ENCODE assay signal across 17 cellular contexts in genomic region chr17:17675416-17675815, GRCh38. TPM values are rescaled to one million over a fixed set of nuclear protein-coding genes. Genes with fewer than 3 reads are reported as not detected.
A peak's percentile ranks its signal among the peaks of the same experiment; 100 is the strongest.
DNase-seq lines count a peak whose midpoint lies in the region; ATAC-seq and TF ChIP-seq lines count a peak whose summit lies in the region.
"Had no signal": no experiment of that assay in that cellular context is flagged by ENCODE, and none has a peak within 500 bp of the region (broad histone marks: within the 10 kb centered on the region; RNA-seq: fewer than 3 reads in every experiment).

No MANE protein-coding gene starts in this region.

- H3K36me3 ChIP-seq in breast epithelium (no peaks in the 10 kb centered on the region), OCI-LY7 (ENCODE audit: insufficient read depth, low read length) (no peaks in the 10 kb centered on the region), mammary epithelial cell (ENCODE audit: insufficient read depth, low read length) (no peaks in the 10 kb centered on the region), BE2C (no peaks in the 10 kb centered on the region)
- H3K36me3 ChIP-seq: HAP-1 had no signal

- intact Hi-C loops in MCF 10A (cut with micrococcal nuclease), result no loop called here
- intact Hi-C loops in breast epithelium (cut with DNase I; ENCODE audit: low total_unique reads), result no loop called here
- intact Hi-C loops in OCI-LY7 (cut with micrococcal nuclease; ENCODE audit: unreplicated experiment), result no loop called here
- intact Hi-C loops in mammary epithelial cell (cut with micrococcal nuclease), result no loop called here
- intact Hi-C loops in sciatic nerve (cut with DNase I), result no loop called here

- H3K4me3 ChIP-seq in breast epithelium, result no peak overlapping the region
- no peak overlapping the region for H3K4me3 ChIP-seq in OCI-LY7 (ENCODE audit: low read depth, low read length, poor library complexity, severe bottlenecking)
- H3K4me3 ChIP-seq in mammary epithelial cell (replicated peaks in 1 of 3; ENCODE audit: insufficient read depth in 1 of 3, low read depth in 2 of 3, low read length in 3 of 3), result no peak overlapping the region
- no peak overlapping the region for H3K4me3 ChIP-seq in BE2C (ENCODE audit: low read depth, low read length)
- H3K4me3 ChIP-seq: HAP-1, SK-N-MC had no signal

- dilution Hi-C loops in mammary epithelial cell (cut with HindIII; ENCODE audit: low sequenced_read_pairs), result no loop called here

- peaks cover 13% of the 10 kb centered on the region for H3K27me3 Mint-ChIP-seq in MCF 10A (ENCODE audit: insufficient read depth, unreplicated experiment)
- peaks cover 2% of the 10 kb centered on the region for H3K27me3 Mint-ChIP-seq in neural crest cell (ENCODE audit: low read depth)

- TF ChIP-seq POLR2A in breast epithelium (IDR thresholded peaks at IDR 0.05), result no peak

- no peaks in the 10 kb centered on the region for H3K27me3 ChIP-seq in breast epithelium
- H3K27me3 ChIP-seq in mammary epithelial cell (ENCODE audit: insufficient read depth, low read length), result no peaks in the 10 kb centered on the region
- no peaks in the 10 kb centered on the region for H3K27me3 ChIP-seq in BE2C

- H3K4me2 ChIP-seq in OCI-LY7 (ENCODE audit: low read length) (peak overlapping the region; percentile 57), mammary epithelial cell (ENCODE audit: insufficient read depth, low read depth, low read length) (peak overlapping the region; percentile 62)

- H3K27ac ChIP-seq in breast epithelium (peak overlapping the region in 1 of 2 donors; percentile 58), OCI-LY7 (ENCODE audit: low read depth, low read length, poor library complexity, severe bottlenecking) (peak overlapping the region; percentile 41), mammary epithelial cell (ENCODE audit: insufficient read depth, low read depth, low read length) (peak overlapping the region; percentile 64)
- H3K27ac ChIP-seq: SK-N-MC had no signal

- BruUV-seq in MCF 10A (replicated peaks; lab: Mats Ljungman, UMichigan), result no TSS peak
- BruUV-seq in OCI-LY7 (replicated peaks; lab: Mats Ljungman, UMichigan), result no TSS peak
- no TSS peak for BruUV-seq in mammary epithelial cell (replicated peaks; lab: Mats Ljungman, UMichigan)

- H3K79me2 ChIP-seq in OCI-LY7 (ENCODE audit: insufficient read depth, low read depth, low read length), result no peaks in the 10 kb centered on the region
- no peaks in the 10 kb centered on the region for H3K79me2 ChIP-seq in mammary epithelial cell (ENCODE audit: insufficient read depth, low read length)

- H2AFZ ChIP-seq in OCI-LY7 (ENCODE audit: low read length) (peak overlapping the region; percentile 47), mammary epithelial cell (ENCODE audit: low read depth, low read length) (peak overlapping the region; percentile 25)

- H3K36me3 Mint-ChIP-seq in MCF 10A (ENCODE audit: insufficient read depth, unreplicated experiment), result no peaks in the 10 kb centered on the region
- H3K36me3 Mint-ChIP-seq in neural crest cell (ENCODE audit: low read depth), result no peaks in the 10 kb centered on the region

- POLR2A ChIA-PET in MCF 10A (lab: Yijun Ruan, JAX), result interaction anchor here (0.6 to 1.2 kb wide), 11 partner anchors 10 to 238 kb away, joined by 3 to 6 read pairs (median 3); partner anchors contain the start of gene SREBF1
- POLR2A ChIA-PET in OCI-LY7 (lab: Charles Lee), result interaction anchor here (1.6 kb wide), 1 partner anchor 16 kb away, joined by 4 read pairs; no protein-coding TSS in a partner anchor

- ATAC-seq in sciatic nerve, result no peak
- ATAC-seq: Right ventricle myocardium inferior had no signal

- H3K27ac Mint-ChIP-seq in MCF 10A (ENCODE audit: low read depth, unreplicated experiment) (peak overlapping the region; percentile 59), neural crest cell (ENCODE audit: unreplicated experiment) (peak overlapping the region; percentile 35)

- H4K20me1 ChIP-seq in OCI-LY7 (ENCODE audit: insufficient read depth, low read length) (no peaks in the 10 kb centered on the region), mammary epithelial cell (ENCODE audit: insufficient read depth, low read length) (no peaks in the 10 kb centered on the region)

- H3K9me3 Mint-ChIP-seq in MCF 10A (ENCODE audit: unreplicated experiment), result no peaks in the 10 kb centered on the region
- no peaks in the 10 kb centered on the region for H3K9me3 Mint-ChIP-seq in neural crest cell

- WGBS in mammary epithelial cell (ENCODE audit: low coverage, missing lambda C conversion rate), result 39% methylated on average over 6 of the region's 6 CpGs

- H3K4me1 ChIP-seq in breast epithelium (peaks cover 0 to 5% of the 10 kb centered on the region in 2 donors), OCI-LY7 (ENCODE audit: insufficient read depth, low read length, poor library complexity, severe bottlenecking) (peaks cover 60% of the 10 kb centered on the region), mammary epithelial cell (ENCODE audit: insufficient read depth, low read length) (peaks cover 54% of the 10 kb centered on the region), BE2C (no peaks in the 10 kb centered on the region)

- H3K4me1 Mint-ChIP-seq in MCF 10A (ENCODE audit: insufficient read depth, unreplicated experiment) (peaks cover 18% of the 10 kb centered on the region), neural crest cell (peaks cover 53% of the 10 kb centered on the region)

- H3K9me3 ChIP-seq in breast epithelium, result no peaks in the 10 kb centered on the region
- no peaks in the 10 kb centered on the region for H3K9me3 ChIP-seq in OCI-LY7 (ENCODE audit: low read length)
- no peaks in the 10 kb centered on the region for H3K9me3 ChIP-seq in mammary epithelial cell (replicated peaks; ENCODE audit: insufficient read depth, low read length)
- no peaks in the 10 kb centered on the region for H3K9me3 ChIP-seq in BE2C
- H3K9me3 ChIP-seq: HAP-1 had no signal

- DNase-seq in MCF 10A (ENCODE audit: unreplicated experiment), result no peak
- DNase-seq in breast epithelium (ENCODE audit: low spot score in 2 of 2), result no peak
- no peak for DNase-seq in OCI-LY7 (ENCODE audit: low spot score)
- DNase-seq in mammary epithelial cell, result no peak
- DNase-seq in neural crest cell (ENCODE audit: low read depth, low spot score), result no peak
- no peak for DNase-seq in T1000 (lab: John Stamatoyannopoulos, UW)
- no peak for DNase-seq in sciatic nerve (ENCODE audit: low spot score)
- DNase-seq in BE2C, result no peak
- DNase-seq: 8988T, COR-L47, GDM1, MV-4-11, NCI-H1694 treated with DMSO at 0.1 percent for 48 hours, NCI-H2107 had no signal

- TF ChIP-seq CTCF in MCF 10A (IDR thresholded peaks at IDR 0.05; ENCODE audit: unreplicated experiment), result no peak
- no peak for TF ChIP-seq CTCF in breast epithelium (IDR thresholded peaks at IDR 0.05)
- no peak for TF ChIP-seq CTCF in OCI-LY7 (conservative IDR thresholded peaks at IDR 0.05; ENCODE audit: low read length)
- no peak for TF ChIP-seq CTCF in mammary epithelial cell (conservative IDR thresholded peaks at IDR 0.05 in 1 of 2, IDR thresholded peaks at IDR 0.05 in 1 of 2; ENCODE audit: extremely low read depth in 1 of 2, insufficient read depth in 1 of 2, low read depth in 1 of 2, low read length in 2 of 2)
- no peak for TF ChIP-seq CTCF in neural crest cell (conservative IDR thresholded peaks at IDR 0.05)
- no peak for TF ChIP-seq CTCF in BE2C (IDR thresholded peaks at IDR 0.05; ENCODE audit: low read depth, low read length)

- in situ Hi-C loops in mammary epithelial cell (cut with MboI; ENCODE audit: low sequenced_read_pairs in 2 of 2), result loop anchor here in 1 of 2 donors (25.0 kb wide), 2 partner anchors 137 to 362 kb away; partner anchors contain the start of genes ATPAF2 and GID4

- no peaks in the 10 kb centered on the region for H3K9me2 ChIP-seq in OCI-LY7 (ENCODE audit: insufficient read depth, low read length)

- H3K9ac ChIP-seq in mammary epithelial cell (ENCODE audit: insufficient read depth, low read length), result peak overlapping the region; percentile 49

- CTCF ChIA-PET in MCF 10A (lab: Yijun Ruan, JAX), result interaction anchor here (0.6 to 0.9 kb wide), 3 partner anchors 10 to 405 kb away, joined by 3 to 4 read pairs (median 4); no protein-coding TSS in a partner anchor
- CTCF ChIA-PET in OCI-LY7 (lab: Charles Lee; ENCODE audit: unreplicated experiment), result no interaction called here
- CTCF ChIA-PET in mammary epithelial cell (lab: Charles Lee; ENCODE audit: low non-redundant PET), result no interaction called here

- H3K4me3 Mint-ChIP-seq in MCF 10A (ENCODE audit: unreplicated experiment) (no peak overlapping the region), neural crest cell (no peak overlapping the region)

RNA-seq across cellular contexts. Expression of gene RAI1, which starts 5.8 kb away (rescaled TPM):
- 30.4 and 34.6 TPM in 2 replicates for total RNA-seq in MCF 10A (2022)
- 10 to 100 TPM in 2 of 3 donors, 1 to 10 TPM in 1; 5.6 to 25.6 (median 20.6) TPM for total RNA-seq in breast epithelium
- 17.1 and 20.1 TPM in 2 replicates for total RNA-seq in OCI-LY7 (2014; rRNA removed; shearing (Covaris generic))
- 49.4 and 54.3 TPM in 2 replicates for total RNA-seq in OCI-LY7 (2022)
- total RNA-seq in mammary epithelial cell, result 10 to 100 TPM; 23.8 to 41.9 TPM
- polyA plus RNA-seq in mammary epithelial cell, result 4.9 TPM
- polyA minus RNA-seq in mammary epithelial cell, result 8.5 TPM
- total RNA-seq in neural crest cell, result 53.6 and 54.0 TPM in 2 replicates
- total RNA-seq in sciatic nerve, result 62.0 TPM
- 26.3 TPM for polyA plus RNA-seq in BE2C (2012; ENCODE audit: insufficient read depth, insufficient read length, low read depth)
